In genomic region chr11:111911563-111912401, GRCh38 we compare ENCODE assay signal across 9 cellular contexts. TPM values are rescaled to one million over a fixed set of nuclear protein-coding genes. Genes with fewer than 3 reads are reported as not detected.
A peak's percentile ranks its signal among the peaks of the same experiment; 100 is the strongest.
DNase-seq lines count a peak whose midpoint lies in the region; ATAC-seq and TF ChIP-seq lines count a peak whose summit lies in the region.
"Had no signal": no experiment of that assay in that cellular context is flagged by ENCODE, and none has a peak within 500 bp of the region (broad histone marks: within the 10 kb centered on the region; RNA-seq: fewer than 3 reads in every experiment).

A gene with protein sequence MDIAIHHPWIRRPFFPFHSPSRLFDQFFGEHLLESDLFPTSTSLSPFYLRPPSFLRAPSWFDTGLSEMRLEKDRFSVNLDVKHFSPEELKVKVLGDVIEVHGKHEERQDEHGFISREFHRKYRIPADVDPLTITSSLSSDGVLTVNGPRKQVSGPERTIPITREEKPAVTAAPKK (minus strand): TSS chr11:111911770. CDS start chr11:111911724, 46 bp downstream.

- intact Hi-C loops in left colon (cut with DNase I, micrococcal nuclease), result no loop called here

- TF ChIP-seq CTCF in coronary artery (IDR thresholded peaks at IDR 0.05), result no peak
- TF ChIP-seq CTCF in subcutaneous adipose tissue (IDR thresholded peaks at IDR 0.05; ENCODE audit: low read depth), result no peak

- peaks cover 12% of the 10 kb centered on the region for H3K4me1 ChIP-seq in HUES64 (ENCODE audit: insufficient read depth, low read length)

- peak within 1 kb of the TSS; percentile 17; the same call in 1 of the 2 replicates for H3K9ac ChIP-seq in HUES64 (ENCODE audit: low read depth, low read length)

- peak; percentile 99 for DNase-seq in coronary artery (ENCODE audit: low spot score)
- DNase-seq in left colon, result peak in 1 of 2 donors; percentile 74
- DNase-seq in NCI-H2227 treated with DMSO at 0.1 percent for 48 hours (lab: John Stamatoyannopoulos, UW), result no peak
- DNase-seq in SHP77 (lab: John Stamatoyannopoulos, UW), result no peak
- no peak for DNase-seq in NCI-H345 (lab: John Stamatoyannopoulos, UW)
- no peak for DNase-seq in activated CD4-positive, alpha-beta memory T cell treated with anti-CD3 and anti-CD28 coated beads, Interleukin-2, amount 10 ng/mL, durations not matched to agents 7 days and 5 days
- DNase-seq: activated naive CD8-positive, alpha-beta T cell treated with anti-CD3 and anti-CD28 coated beads, Interleukin-2, amount 10 ng/mL, durations not matched to agents 7 days and 5 days had no signal

- no peak within 1 kb of the TSS for H3K4me3 Mint-ChIP-seq in activated CD4-positive, alpha-beta memory T cell treated with anti-CD3 and anti-CD28 coated beads, Interleukin-2, amount 10 ng/mL, durations not matched to agents 7 days and 5 days
- H3K4me3 Mint-ChIP-seq: activated naive CD8-positive, alpha-beta T cell treated with anti-CD3 and anti-CD28 coated beads, Interleukin-2, amount 10 ng/mL, durations not matched to agents 7 days and 5 days had no signal

- CTCF ChIA-PET in activated CD4-positive, alpha-beta memory T cell treated with anti-CD3 and anti-CD28 coated beads, Interleukin-2, amount 10 ng/mL, durations not matched to agents 7 days and 5 days (lab: Charles Lee), result no interaction called here

- no peak within 1 kb of the TSS for H3K27ac Mint-ChIP-seq in activated CD4-positive, alpha-beta memory T cell treated with anti-CD3 and anti-CD28 coated beads, Interleukin-2, amount 10 ng/mL, durations not matched to agents 7 days and 5 days
- H3K27ac Mint-ChIP-seq: activated naive CD8-positive, alpha-beta T cell treated with anti-CD3 and anti-CD28 coated beads, Interleukin-2, amount 10 ng/mL, durations not matched to agents 7 days and 5 days had no signal

- no peaks in the 10 kb centered on the region for H3K27me3 ChIP-seq in HUES64 (ENCODE audit: insufficient read depth, low read length)

- no peaks in the 10 kb centered on the region for H3K4me1 Mint-ChIP-seq in activated CD4-positive, alpha-beta memory T cell treated with anti-CD3 and anti-CD28 coated beads, Interleukin-2, amount 10 ng/mL, durations not matched to agents 7 days and 5 days
- H3K4me1 Mint-ChIP-seq: activated naive CD8-positive, alpha-beta T cell treated with anti-CD3 and anti-CD28 coated beads, Interleukin-2, amount 10 ng/mL, durations not matched to agents 7 days and 5 days had no signal

- peaks cover 46% of the 10 kb centered on the region for H3K27me3 Mint-ChIP-seq in activated CD4-positive, alpha-beta memory T cell treated with anti-CD3 and anti-CD28 coated beads, Interleukin-2, amount 10 ng/mL, durations not matched to agents 7 days and 5 days

- no peak within 1 kb of the TSS for H3K27ac ChIP-seq in HUES64 (ENCODE audit: low read depth, low read length)
- H3K27ac ChIP-seq in coronary artery, result peak within 1 kb of the TSS; percentile 95 to 97

- POLR2A ChIA-PET in activated CD4-positive, alpha-beta memory T cell treated with anti-CD3 and anti-CD28 coated beads, Interleukin-2, amount 10 ng/mL, durations not matched to agents 7 days and 5 days (lab: Charles Lee), result no interaction called here

- WGBS in HUES64, result 69% methylated on average over 17 of the region's 17 CpGs

- H3K9me3 Mint-ChIP-seq in activated CD4-positive, alpha-beta memory T cell treated with anti-CD3 and anti-CD28 coated beads, Interleukin-2, amount 10 ng/mL, durations not matched to agents 7 days and 5 days, result no peaks in the 10 kb centered on the region
- H3K9me3 Mint-ChIP-seq: activated naive CD8-positive, alpha-beta T cell treated with anti-CD3 and anti-CD28 coated beads, Interleukin-2, amount 10 ng/mL, durations not matched to agents 7 days and 5 days had no signal

- no peak within 1 kb of the TSS; the same call in 1 of the 2 replicates for H3K4me3 ChIP-seq in HUES64 (ENCODE audit: low read length)
- H3K4me3 ChIP-seq in coronary artery, result peak within 1 kb of the TSS; percentile 79

- ATAC-seq in left colon, result peak; percentile 49

- H3K36me3 ChIP-seq in HUES64 (ENCODE audit: insufficient read depth, low read length), result no peaks in the 10 kb centered on the region

- no peaks in the 10 kb centered on the region for H3K9me3 ChIP-seq in HUES64 (ENCODE audit: insufficient read depth, low read depth, low read length)

- no peaks in the 10 kb centered on the region for H3K36me3 Mint-ChIP-seq in activated CD4-positive, alpha-beta memory T cell treated with anti-CD3 and anti-CD28 coated beads, Interleukin-2, amount 10 ng/mL, durations not matched to agents 7 days and 5 days (ENCODE audit: low read depth)
- H3K36me3 Mint-ChIP-seq: activated naive CD8-positive, alpha-beta T cell treated with anti-CD3 and anti-CD28 coated beads, Interleukin-2, amount 10 ng/mL, durations not matched to agents 7 days and 5 days had no signal

RNA-seq across cellular contexts. Expression of the gene that starts here (rescaled TPM):
- 1.5 TPM for polyA plus RNA-seq in HUES64 (2013, experiment 1 of 2)
- 5.8 TPM for polyA plus RNA-seq in HUES64 (2013, experiment 2 of 2)
- total RNA-seq in left colon (100 to 1,000 TPM in 1 of 2 donors, 10 to 100 TPM in 1; 11.5 to 100 TPM), subcutaneous adipose tissue (1,000 to 10,000 TPM in 1 of 4 donors, 100 to 1,000 TPM in 3; 295 to 1,416 (median 399) TPM)
- not detected for total RNA-seq in activated CD4-positive, alpha-beta memory T cell treated with anti-CD3 and anti-CD28 coated beads, Interleukin-2, amount 10 ng/mL, durations not matched to agents 7 days and 5 days
- total RNA-seq: activated naive CD8-positive, alpha-beta T cell treated with anti-CD3 and anti-CD28 coated beads, Interleukin-2, amount 10 ng/mL, durations not matched to agents 7 days and 5 days had no signal

Comparison
In these comparisons a context has a peak if more than half of its experiments do, and no peak if none do; other contexts are left out.
1. RNA of the gene that starts here (total RNA-seq): 295 to 1,416 TPM in subcutaneous adipose tissue and 11.5 to 100 TPM in left colon; not detected in activated CD4-positive, alpha-beta memory T cell treated with anti-CD3 and anti-CD28 coated beads, Interleukin-2, amount 10 ng/mL, durations not matched to agents 7 days and 5 days; every median in the first group is over 10 times any median in the second.